8 cellular contexts compared by ENCODE assay signal in genomic region chr1:2311184-2312032, GRCh38.
DNase-seq lines count a peak whose midpoint lies in the region; ATAC-seq and TF ChIP-seq lines count a peak whose summit lies in the region.

No MANE protein-coding gene starts in this region.

- no peaks in the 10 kb centered on the region for H3K4me1 ChIP-seq in RWPE2 (ENCODE audit: insufficient read depth, poor library complexity, severe bottlenecking)
- peaks cover 12 to 77% (median 57%) of the 10 kb centered on the region in 3 donors for H3K4me1 ChIP-seq in gastroesophageal sphincter

- H3K36me3 ChIP-seq in RWPE2 (ENCODE audit: low read depth) (peaks cover 17% of the 10 kb centered on the region), gastroesophageal sphincter (peaks cover 0 to 29% of the 10 kb centered on the region in 2 donors)

- TF ChIP-seq EP300 in gastroesophageal sphincter (IDR thresholded peaks at IDR 0.05) = no peak

- H3K4me3 Mint-ChIP-seq in activated T-helper 1 cell treated with anti-CD3 and anti-CD28 coated beads, Interleukin-12 subunit alpha, Interleukin-12 subunit beta, Interleukin-2, Interleukin-4 antibody, amounts not matched to agents 30 ng/mL and 10 ng/mL and 1 ng/mL, durations not matched to agents 14 hours and 24 hours and 36 hours = no peak overlapping the region

- H3K4me3 ChIP-seq in RWPE2 (ENCODE audit: severe bottlenecking) (no peak overlapping the region), gastroesophageal sphincter (no peak overlapping the region)

- H3K27ac Mint-ChIP-seq in activated T-helper 1 cell treated with anti-CD3 and anti-CD28 coated beads, Interleukin-12 subunit alpha, Interleukin-12 subunit beta, Interleukin-2, Interleukin-4 antibody, amounts not matched to agents 30 ng/mL and 10 ng/mL and 1 ng/mL, durations not matched to agents 14 hours and 24 hours and 36 hours = no peak overlapping the region

- DNase-seq in activated T-helper 1 cell treated with Interleukin-2 at 50 U/mL for 16 hours (ENCODE audit: low read depth) (peak; percentile 33), RWPE2 (ENCODE audit: low spot score) (no peak), retina (peak; percentile 77)
- no peak for DNase-seq in activated T-helper 1 cell treated with anti-CD3 and anti-CD28 coated beads, Interleukin-12 subunit alpha, Interleukin-12 subunit beta, Interleukin-2, Interleukin-4 antibody, amounts not matched to agents 30 ng/mL and 10 ng/mL and 1 ng/mL, durations not matched to agents 14 hours and 24 hours and 36 hours (ENCODE audit: low spot score)
- peak; percentile 65 for DNase-seq in activated naive CD4-positive, alpha-beta T cell treated with Interleukin-2 at 50 U/mL for 16 hours

- peak; percentile 57 for ATAC-seq in RWPE2 (ENCODE audit: low read depth)
- peak; percentile 67 for ATAC-seq in gastroesophageal sphincter
- ATAC-seq in HG02798 (IDR thresholded peaks at IDR 0.05; ENCODE audit: poor library complexity, unreplicated experiment) = no peak
- no peak for ATAC-seq in HG03342 (IDR thresholded peaks at IDR 0.05; ENCODE audit: unreplicated experiment)

- H3K27ac ChIP-seq in RWPE2 (ENCODE audit: poor library complexity, severe bottlenecking) (peak overlapping the region; percentile 34), gastroesophageal sphincter (peak overlapping the region; percentile 93 to 97 (median 96))

- 20% methylated on average over 1 to 2 of the region's 21 CpGs for WGBS in gastroesophageal sphincter (ENCODE audit: low coverage in 1 of 2), 2 donors

- H3K9me3 Mint-ChIP-seq in activated T-helper 1 cell treated with anti-CD3 and anti-CD28 coated beads, Interleukin-12 subunit alpha, Interleukin-12 subunit beta, Interleukin-2, Interleukin-4 antibody, amounts not matched to agents 30 ng/mL and 10 ng/mL and 1 ng/mL, durations not matched to agents 14 hours and 24 hours and 36 hours = no peaks in the 10 kb centered on the region

- H3K27me3 ChIP-seq in RWPE2 (ENCODE audit: insufficient read depth, poor library complexity, severe bottlenecking) (no peaks in the 10 kb centered on the region), gastroesophageal sphincter (no peaks in the 10 kb centered on the region)

- intact Hi-C loops in activated T-helper 1 cell treated with anti-CD3 and anti-CD28 coated beads, Interleukin-12 subunit alpha, Interleukin-12 subunit beta, Interleukin-2, Interleukin-4 antibody, amounts not matched to agents 30 ng/mL and 10 ng/mL and 1 ng/mL, durations not matched to agents 14 hours and 24 hours and 36 hours (cut with micrococcal nuclease) = no loop called here

- H3K27me3 Mint-ChIP-seq in activated T-helper 1 cell treated with anti-CD3 and anti-CD28 coated beads, Interleukin-12 subunit alpha, Interleukin-12 subunit beta, Interleukin-2, Interleukin-4 antibody, amounts not matched to agents 30 ng/mL and 10 ng/mL and 1 ng/mL, durations not matched to agents 14 hours and 24 hours and 36 hours (ENCODE audit: insufficient read depth) = no peaks in the 10 kb centered on the region

- peaks cover 11% of the 10 kb centered on the region for H3K36me3 Mint-ChIP-seq in activated T-helper 1 cell treated with anti-CD3 and anti-CD28 coated beads, Interleukin-12 subunit alpha, Interleukin-12 subunit beta, Interleukin-2, Interleukin-4 antibody, amounts not matched to agents 30 ng/mL and 10 ng/mL and 1 ng/mL, durations not matched to agents 14 hours and 24 hours and 36 hours (ENCODE audit: low read depth)

- TF ChIP-seq CTCF in RWPE2 (IDR thresholded peaks at IDR 0.05; ENCODE audit: poor library complexity, severe bottlenecking) = peak; percentile 25
- TF ChIP-seq CTCF in gastroesophageal sphincter (IDR thresholded peaks at IDR 0.05) = peak in 3 of 4 experiments; percentile 36 to 74 (median 63)

- no peaks in the 10 kb centered on the region for H3K4me1 Mint-ChIP-seq in activated T-helper 1 cell treated with anti-CD3 and anti-CD28 coated beads, Interleukin-12 subunit alpha, Interleukin-12 subunit beta, Interleukin-2, Interleukin-4 antibody, amounts not matched to agents 30 ng/mL and 10 ng/mL and 1 ng/mL, durations not matched to agents 14 hours and 24 hours and 36 hours (ENCODE audit: low read depth)

- TF ChIP-seq POLR2A in gastroesophageal sphincter (IDR thresholded peaks at IDR 0.05) = no peak

- H3K9me3 ChIP-seq in RWPE2 (ENCODE audit: severe bottlenecking) (no peaks in the 10 kb centered on the region), gastroesophageal sphincter (no peaks in the 10 kb centered on the region)

Comparison
In these comparisons a context has a peak if more than half of its experiments do, and no peak if none do; other contexts are left out.
1. DNase-seq: peak in activated T-helper 1 cell treated with Interleukin-2 at 50 U/mL for 16 hours (single experiment), activated naive CD4-positive, alpha-beta T cell treated with Interleukin-2 at 50 U/mL for 16 hours (single experiment) and retina (single experiment); none in activated T-helper 1 cell treated with anti-CD3 and anti-CD28 coated beads, Interleukin-12 subunit alpha, Interleukin-12 subunit beta, Interleukin-2, Interleukin-4 antibody, amounts not matched to agents 30 ng/mL and 10 ng/mL and 1 ng/mL, durations not matched to agents 14 hours and 24 hours and 36 hours (single experiment) and RWPE2 (single experiment).
2. ATAC-seq: peak in RWPE2 (single experiment) and gastroesophageal sphincter (single experiment); none in HG02798 (single experiment) and HG03342 (single experiment).